ENCODE assay signal across 22 cellular contexts in genomic region chr6:11126876-11127275, GRCh38. TPM values are rescaled to one million over a fixed set of nuclear protein-coding genes. Genes with fewer than 3 reads are reported as not detected.
DNase-seq lines count a peak whose midpoint lies in the region; ATAC-seq and TF ChIP-seq lines count a peak whose summit lies in the region.
"Had no signal": no experiment of that assay in that cellular context is flagged by ENCODE, and none has a peak within 500 bp of the region (broad histone marks: within the 10 kb centered on the region; RNA-seq: fewer than 3 reads in every experiment).

No MANE protein-coding gene starts in this region.

- H3K4me1 ChIP-seq in HUES48 (ENCODE audit: control insufficient read depth, insufficient read depth, low read length) (peaks cover 12% of the 10 kb centered on the region; the same call in 1 of the 2 replicates), mucosa of descending colon (ENCODE audit: low read depth) (peaks cover 2% of the 10 kb centered on the region)

- intact Hi-C loops in mucosa of descending colon (cut with DNase I, micrococcal nuclease) = no loop called here

- no peaks in the 10 kb centered on the region for H3K36me3 ChIP-seq in HUES48 (ENCODE audit: control insufficient read depth, insufficient read depth, low read length)
- no peaks in the 10 kb centered on the region for H3K36me3 ChIP-seq in mucosa of descending colon (ENCODE audit: low read depth)
- H3K36me3 ChIP-seq: gastroesophageal sphincter, lower lobe of right lung had no signal

- DNase-seq in EL = peak; percentile 8
- peak; percentile 74 for DNase-seq in astrocyte of the hippocampus (ENCODE audit: low read depth, low spot score)
- peak; percentile 33 for DNase-seq in kidney tubule cell (ENCODE audit: low spot score)
- no peak for DNase-seq in Ammon's horn (ENCODE audit: low spot score)
- DNase-seq in mucosa of descending colon = no peak
- DNase-seq: activated CD4-positive, alpha-beta T cell treated with anti-CD3 and anti-CD28 coated beads for 4 hours; activated naive CD4-positive, alpha-beta T cell treated with Interleukin-2 at 50 U/mL for 16 hours; activated T-cell treated with anti-CD3 and anti-CD28 coated beads, Interleukin-2, amount 50 U/mL, for 48 hours; cerebellar nuclear complex; DMS79 treated with DMSO at 0.1 percent for 48 hours; effector CD4-positive, alpha-beta T cell; H7; lower lobe of right lung; NCI-H187; NCI-H2227 treated with DMSO at 0.1 percent for 48 hours; NCI-H82; stimulated activated CD4-positive, alpha-beta T cell treated with anti-CD3 and anti-CD28 coated beads, Interleukin-2, amount 100 ng/mL, for 48 hours; stimulated activated naive B cell treated with anti-CD40 and anti-IgM and Interleukin-4, amounts not matched to agents 10 μg/mL and 1 μg/mL and 100 μg/mL, for 72 hours had no signal

- H3K9me3 ChIP-seq in HUES48 (ENCODE audit: control insufficient read depth, insufficient read depth, low read length) (no peaks in the 10 kb centered on the region), mucosa of descending colon (no peaks in the 10 kb centered on the region)
- H3K9me3 ChIP-seq: gastroesophageal sphincter, lower lobe of right lung had no signal

- ATAC-seq in mucosa of descending colon (no peak), HG02973 (IDR thresholded peaks at IDR 0.05; ENCODE audit: unreplicated experiment) (no peak)
- ATAC-seq: gastroesophageal sphincter; lower lobe of right lung; stimulated activated naive B cell treated with anti-CD40 and anti-IgM and Interleukin-4, amounts not matched to agents 10 μg/mL and 1 μg/mL and 100 μg/mL, for 72 hours had no signal

- no peak overlapping the region for H3K4me3 ChIP-seq in HUES48 (ENCODE audit: low read depth, low read length)
- H3K4me3 ChIP-seq in mucosa of descending colon = no peak overlapping the region
- H3K4me3 ChIP-seq: gastroesophageal sphincter, lower lobe of right lung had no signal

- no peak for TF ChIP-seq CTCF in mucosa of descending colon (IDR thresholded peaks at IDR 0.05)

- no peaks in the 10 kb centered on the region for H3K27me3 ChIP-seq in HUES48 (ENCODE audit: control insufficient read depth, insufficient read depth, low read length)
- H3K27me3 ChIP-seq: gastroesophageal sphincter had no signal

- H3K9ac ChIP-seq in HUES48 (ENCODE audit: low read depth, low read length) = no peak overlapping the region

- peak overlapping the region; percentile 11 for H3K27ac ChIP-seq in HUES48 (ENCODE audit: low read depth, low read length)
- H3K27ac ChIP-seq: gastroesophageal sphincter, lower lobe of right lung had no signal

RNA-seq across cellular contexts. Expression of gene ERVFRD-1, which starts 15.4 kb away (rescaled TPM):
- under 1 TPM; 0.12 to 0.57 (median 0.19) TPM for total RNA-seq in mucosa of descending colon
- total RNA-seq: activated CD8-positive, alpha-beta memory T cell treated with anti-CD3 and anti-CD28 coated beads for 36 hours; H7 had no signal

RNA-seq across cellular contexts. Expression of gene SMIM13, which starts 33.2 kb away (rescaled TPM):
- 10 to 100 TPM in 1 of 3 donors, 1 to 10 TPM in 2; 5.4 to 10.9 (median 5.6) TPM for total RNA-seq in mucosa of descending colon

Comparison
In these comparisons a context has a peak if more than half of its experiments do, and no peak if none do; other contexts are left out.
1. DNase-seq: peak in EL (single experiment), astrocyte of the hippocampus (single experiment) and kidney tubule cell (single experiment); none in Ammon's horn (single experiment) and mucosa of descending colon (0 of 3).